20 cellular contexts compared by ENCODE assay signal in the genomic region with DNA sequence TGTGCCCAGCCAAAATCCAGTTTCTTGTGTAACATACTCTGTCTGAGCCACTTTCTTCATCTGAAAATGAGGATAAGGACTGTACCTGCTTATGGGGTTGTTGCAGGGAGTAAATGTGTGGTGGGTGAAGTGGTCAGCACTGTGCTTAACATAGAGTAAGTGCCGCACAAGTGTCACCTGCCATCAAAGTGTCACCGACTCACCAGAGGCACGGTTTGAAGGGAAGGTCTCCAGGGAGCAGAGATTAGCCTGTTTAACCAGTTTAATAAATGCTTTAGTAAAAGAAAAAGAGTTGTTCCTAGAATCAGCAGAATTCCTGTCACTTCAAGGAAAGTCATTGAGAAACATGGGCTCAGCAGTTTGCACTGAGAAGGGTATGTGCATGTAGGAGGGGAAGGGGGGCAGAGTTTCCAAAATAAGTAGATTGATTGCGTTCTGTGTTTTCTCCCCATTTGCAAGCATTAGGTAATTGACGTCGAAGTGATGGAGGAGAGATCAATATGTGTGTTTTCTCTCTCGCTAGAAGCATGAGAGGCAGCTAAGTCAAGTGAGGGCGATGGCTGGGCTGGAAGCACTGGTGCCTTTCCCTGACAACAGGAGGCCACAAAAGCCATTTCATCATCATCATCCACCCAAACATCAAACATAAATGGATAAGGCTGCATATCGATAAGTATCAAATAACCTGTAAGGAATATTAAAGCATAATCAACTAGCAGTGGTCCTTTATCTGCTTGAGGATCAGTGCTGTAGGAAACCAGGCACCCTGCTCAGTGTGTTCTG. TPM values are rescaled to one million over a fixed set of nuclear protein-coding genes. Genes with fewer than 3 reads are reported as not detected.
"Had no signal": no experiment of that assay in that cellular context is flagged by ENCODE, and none has a peak within 500 bp of the region (broad histone marks: within the 10 kb centered on the region; RNA-seq: fewer than 3 reads in every experiment).

No MANE protein-coding gene starts in this region.

- H3K36me3 ChIP-seq: esophagus muscularis mucosa, right atrium auricular region had no signal

- H3K27me3 ChIP-seq: esophagus muscularis mucosa, right atrium auricular region had no signal

- H3K27ac ChIP-seq: esophagus muscularis mucosa, right atrium auricular region had no signal

- H3K27me3 Mint-ChIP-seq: activated T-cell treated with anti-CD3 and anti-CD28 coated beads, Interleukin-2, amount 50 U/mL, for 24 hours had no signal

- H3K4me1 Mint-ChIP-seq: activated CD4-positive, alpha-beta memory T cell treated with anti-CD3 and anti-CD28 coated beads, Interleukin-2, amount 10 ng/mL, durations not matched to agents 7 days and 5 days; naive B cell had no signal

- H3K9me3 Mint-ChIP-seq: activated CD4-positive, alpha-beta memory T cell treated with anti-CD3 and anti-CD28 coated beads, Interleukin-2, amount 10 ng/mL, durations not matched to agents 7 days and 5 days; activated T-cell treated with anti-CD3 and anti-CD28 coated beads, Interleukin-2, amount 50 U/mL, for 24 hours had no signal

- H3K4me3 Mint-ChIP-seq: activated CD4-positive, alpha-beta memory T cell treated with anti-CD3 and anti-CD28 coated beads, Interleukin-2, amount 10 ng/mL, durations not matched to agents 7 days and 5 days; activated T-cell treated with anti-CD3 and anti-CD28 coated beads, Interleukin-2, amount 50 U/mL, for 24 hours; naive B cell; WTC11 had no signal

- H3K27ac Mint-ChIP-seq: activated CD4-positive, alpha-beta memory T cell treated with anti-CD3 and anti-CD28 coated beads, Interleukin-2, amount 10 ng/mL, durations not matched to agents 7 days and 5 days; activated T-cell treated with anti-CD3 and anti-CD28 coated beads, Interleukin-2, amount 50 U/mL, for 24 hours; naive B cell; WTC11 had no signal

- ATAC-seq: left ventricle myocardium superior, WTC11 had no signal

- H3K4me3 ChIP-seq: esophagus muscularis mucosa, right atrium auricular region had no signal

- H3K9me3 ChIP-seq: esophagus muscularis mucosa, right atrium auricular region had no signal

- DNase-seq: activated CD4-positive, alpha-beta memory T cell treated with anti-CD3 and anti-CD28 coated beads, Interleukin-2, amount 10 ng/mL, durations not matched to agents 7 days and 5 days; activated CD4-positive, alpha-beta T cell treated with anti-CD3 and anti-CD28 coated beads for 4 hours; activated effector memory CD4-positive, alpha-beta T cell treated with Interleukin-2 at 50 U/mL for 16 hours; activated naive CD4-positive, alpha-beta T cell treated with anti-CD3 and anti-CD28 coated beads, Interleukin-2, amount 50 U/mL, for 16 hours; activated T-cell treated with anti-CD3 and anti-CD28 coated beads, Interleukin-2, amount 50 U/mL, for 24 hours; hippocampal formation; left ventricle myocardium superior; naive B cell; posterior cingulate gyrus; small intestine; stimulated activated CD4-positive, alpha-beta T cell treated with anti-CD3 and anti-CD28 coated beads, Interleukin-4, amount 100 ng/mL, for 4 hours; stimulated activated CD8-positive, alpha-beta memory T cell treated with anti-CD3 and anti-CD28 coated beads, Interleukin-4, amount 100 ng/mL, for 48 hours; stimulated activated naive CD4-positive, alpha-beta T cell treated with Interleukin-2 at 50 U/mL for 16 hours; substantia nigra had no signal

- H3K36me3 Mint-ChIP-seq: naive B cell had no signal

RNA-seq across cellular contexts. Expression of a gene that starts 19.1 kb away (rescaled TPM):
- total RNA-seq: activated CD4-positive, alpha-beta memory T cell treated with anti-CD3 and anti-CD28 coated beads, Interleukin-2, amount 10 ng/mL, durations not matched to agents 7 days and 5 days; glomerular endothelial cell; T-helper 2 cell treated with Interferon-gamma antibody and Interleukin-4, amounts not matched to agents 100 ng/mL and 5 ng/mL, for 36 hours had no signal
- polyA plus RNA-seq: keratinocyte had no signal
